1 cellular context compared by ENCODE assay signal in genomic region chr18:48434382-48434781, GRCh38. TPM values are rescaled to one million over a fixed set of nuclear protein-coding genes. Genes with fewer than 3 reads are reported as not detected.
"Had no signal": no experiment of that assay in that cellular context is flagged by ENCODE, and none has a peak within 500 bp of the region (broad histone marks: within the 10 kb centered on the region; RNA-seq: fewer than 3 reads in every experiment).

No MANE protein-coding gene starts in this region.

RNA-seq across cellular contexts. Expression of gene ZBTB7C, which starts 25.2 kb away (rescaled TPM):
- total RNA-seq: G401 had no signal
